20 cellular contexts compared by ENCODE assay signal in genomic region chr10:108638225-108638624, GRCh38.
"Had no signal": no experiment of that assay in that cellular context is flagged by ENCODE, and none has a peak within 500 bp of the region (broad histone marks: within the 10 kb centered on the region; RNA-seq: fewer than 3 reads in every experiment).

No MANE protein-coding gene starts in this region.

- ATAC-seq: K562 had no signal

- H3K27ac Mint-ChIP-seq: IgD-negative memory B cell had no signal

- H3K9me2 ChIP-seq: SK-N-SH had no signal

- H3K9ac ChIP-seq: KMS-11, SK-N-SH had no signal

- H3K27ac ChIP-seq: HL-60, KMS-11, RWPE1 had no signal

- H3K9me3 ChIP-seq: SK-N-SH had no signal

- DNase-seq: Kasumi-1, NCI-H1092, NCI-H1105 treated with DMSO at 0.1 percent for 48 hours, NCI-H1417 treated with DMSO at 0.1 percent for 48 hours, NCI-H146, NCI-H1694 treated with DMSO at 0.1 percent for 48 hours, NCI-H1930, NCI-H2081, NCI-H2107, NCI-H2227 treated with DMSO at 0.1 percent for 48 hours, NCI-H524, NCI-H526 treated with DMSO at 0.1 percent for 48 hours, NCI-H748 treated with DMSO at 0.1 percent for 48 hours, SHP77, SK-N-SH had no signal

- H3K4me3 Mint-ChIP-seq: IgD-negative memory B cell had no signal

- H3K4me2 ChIP-seq: KMS-11, SK-N-SH had no signal

- H3K4me3 ChIP-seq: K562 had no signal
